In the genomic region with DNA sequence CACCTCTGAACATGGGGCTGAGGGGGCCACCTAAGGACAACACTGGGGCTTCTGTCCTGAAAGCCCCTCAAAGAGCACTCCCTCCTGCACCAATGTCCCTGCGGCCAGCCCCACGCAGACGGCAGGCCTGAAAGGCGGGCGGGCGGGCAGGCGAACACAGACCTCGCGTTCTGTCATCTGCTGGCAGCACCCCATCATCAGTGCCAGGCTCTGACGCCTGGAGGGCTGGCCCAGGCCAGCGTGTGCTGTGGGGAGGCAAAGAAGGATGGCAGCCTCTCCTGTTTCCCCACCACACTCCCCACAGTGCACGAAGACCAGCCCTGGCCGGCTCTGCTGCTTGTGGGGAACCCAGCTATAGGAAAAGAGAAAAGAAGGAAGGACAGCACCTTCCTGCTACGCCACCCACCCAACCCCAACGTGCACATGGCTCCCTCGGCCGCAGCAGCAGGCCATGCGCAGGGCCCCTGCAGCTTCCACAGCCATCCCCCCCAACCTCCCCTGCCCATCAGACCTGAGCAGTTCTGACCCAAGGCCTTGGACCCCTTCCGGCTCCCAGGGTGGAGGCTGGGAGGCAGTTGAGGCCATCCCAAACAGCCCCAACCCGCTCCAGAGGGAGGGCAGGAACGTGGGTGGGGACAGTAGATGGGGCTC, we compare ENCODE assay signal across 11 cellular contexts. TPM values are rescaled to one million over a fixed set of nuclear protein-coding genes. Genes with fewer than 3 reads are reported as not detected.
DNase-seq lines count a peak whose midpoint lies in the region; ATAC-seq, FAIRE-seq and TF ChIP-seq lines count a peak whose summit lies in the region.
"Had no signal": no experiment of that assay in that cellular context is flagged by ENCODE, and none has a peak within 500 bp of the region (broad histone marks: within the 10 kb centered on the region; RNA-seq: fewer than 3 reads in every experiment).

No MANE protein-coding gene starts in this region.

- no peaks in the 10 kb centered on the region for H3K9me3 ChIP-seq in RWPE2 (ENCODE audit: severe bottlenecking)
- H3K9me3 ChIP-seq in esophagus squamous epithelium = no peaks in the 10 kb centered on the region

- H3K4me1 ChIP-seq in RWPE2 (ENCODE audit: insufficient read depth, poor library complexity, severe bottlenecking) (peaks cover 24% of the 10 kb centered on the region), esophagus squamous epithelium (peaks cover 57 to 71% (median 57%) of the 10 kb centered on the region in 3 donors)

- peak; percentile 69 for FAIRE-seq in GM12891 (lab: Jason Lieb, UNC)
- FAIRE-seq in D721Med (lab: Jason Lieb, UNC) = no peak

- H3K4me3 Mint-ChIP-seq in stimulated activated effector memory CD8-positive, alpha-beta T cell treated with anti-CD3 and anti-CD28 coated beads, Interleukin-12 subunit alpha, Interleukin-12 subunit beta, amount 100 ng/mL, for 72 hours = peak overlapping the region; percentile 88

- H3K27ac ChIP-seq in RWPE2 (ENCODE audit: poor library complexity, severe bottlenecking) = peak overlapping the region; percentile 62
- peak overlapping the region; percentile 72 to 91 (median 80) for H3K27ac ChIP-seq in esophagus squamous epithelium
- H3K27ac ChIP-seq: GM23248 had no signal

- 65 to 82% methylated on average over 8 to 11 of the region's 21 CpGs for WGBS in esophagus squamous epithelium, 2 donors

- H3K4me3 ChIP-seq in RWPE2 (ENCODE audit: severe bottlenecking) = no peak overlapping the region
- peak overlapping the region in 1 of 4 donors; percentile 21 for H3K4me3 ChIP-seq in esophagus squamous epithelium
- H3K4me3 ChIP-seq: GM23248 had no signal

- peaks cover 36% of the 10 kb centered on the region for H3K36me3 Mint-ChIP-seq in stimulated activated effector memory CD8-positive, alpha-beta T cell treated with anti-CD3 and anti-CD28 coated beads, Interleukin-12 subunit alpha, Interleukin-12 subunit beta, amount 100 ng/mL, for 72 hours

- no peak for TF ChIP-seq POLR2A in GM12891 (IDR thresholded peaks at IDR 0.05; ENCODE audit: low read depth, low read length)
- no peak for TF ChIP-seq POLR2A in esophagus squamous epithelium (IDR thresholded peaks at IDR 0.05)

- H3K36me3 ChIP-seq in RWPE2 (ENCODE audit: low read depth) (peaks cover 10% of the 10 kb centered on the region), esophagus squamous epithelium (peaks cover 16 to 24% (median 19%) of the 10 kb centered on the region in 3 donors)

- peak overlapping the region; percentile 93 for H3K27ac Mint-ChIP-seq in stimulated activated effector memory CD8-positive, alpha-beta T cell treated with anti-CD3 and anti-CD28 coated beads, Interleukin-12 subunit alpha, Interleukin-12 subunit beta, amount 100 ng/mL, for 72 hours

- H3K4me1 Mint-ChIP-seq in stimulated activated effector memory CD8-positive, alpha-beta T cell treated with anti-CD3 and anti-CD28 coated beads, Interleukin-12 subunit alpha, Interleukin-12 subunit beta, amount 100 ng/mL, for 72 hours = peaks cover 68% of the 10 kb centered on the region

- TF ChIP-seq CTCF in RWPE2 (IDR thresholded peaks at IDR 0.05; ENCODE audit: poor library complexity, severe bottlenecking) (no peak), esophagus squamous epithelium (IDR thresholded peaks at IDR 0.05) (no peak), D721Med (IDR thresholded peaks at IDR 0.05; ENCODE audit: insufficient read depth, missing control alignments) (no peak)

- H3K27me3 ChIP-seq in RWPE2 (ENCODE audit: insufficient read depth, poor library complexity, severe bottlenecking) = no peaks in the 10 kb centered on the region
- H3K27me3 ChIP-seq in esophagus squamous epithelium = no peaks in the 10 kb centered on the region

- ATAC-seq in RWPE2 (ENCODE audit: low read depth) (no peak), HG03460 (IDR thresholded peaks at IDR 0.05; ENCODE audit: unreplicated experiment) (no peak), GM19455 (IDR thresholded peaks at IDR 0.05; ENCODE audit: unreplicated experiment) (no peak)
- ATAC-seq in stimulated activated effector memory CD8-positive, alpha-beta T cell treated with anti-CD3 and anti-CD28 coated beads, Interleukin-12 subunit alpha, Interleukin-12 subunit beta, amount 100 ng/mL, for 72 hours = no peak

- DNase-seq in GM12891 (ENCODE audit: insufficient read length, low spot score) (no peak), RWPE2 (ENCODE audit: low spot score) (no peak), esophagus squamous epithelium (lab: John Stamatoyannopoulos, UW) (no peak), D721Med (ENCODE audit: insufficient read length, low spot score) (no peak)
- no peak for DNase-seq in stimulated activated effector memory CD8-positive, alpha-beta T cell treated with anti-CD3 and anti-CD28 coated beads, Interleukin-12 subunit alpha, Interleukin-12 subunit beta, amount 100 ng/mL, for 72 hours (ENCODE audit: low spot score in 2 of 2)
- DNase-seq: GM23248, NCI-H1092, NCI-H748 treated with DMSO at 0.1 percent for 48 hours had no signal

- intact Hi-C loops in esophagus squamous epithelium (cut with DNase I) = no loop called here

- H3K9me3 Mint-ChIP-seq in stimulated activated effector memory CD8-positive, alpha-beta T cell treated with anti-CD3 and anti-CD28 coated beads, Interleukin-12 subunit alpha, Interleukin-12 subunit beta, amount 100 ng/mL, for 72 hours = no peaks in the 10 kb centered on the region

TF ChIP-seq in GM12891, 5 proteins besides CTCF, POLR2A, EP300 and RAD21:
- TF ChIP-seq SPI1 (IDR thresholded peaks at IDR 0.05; ENCODE audit: low read depth, low read length) (no peak), POLR2AphosphoS5 (IDR thresholded peaks at IDR 0.05; ENCODE audit: low read depth, low read length) (no peak), PAX5 (IDR thresholded peaks at IDR 0.05; ENCODE audit: insufficient read depth, low read length, severe bottlenecking) (no peak), TAF1 (IDR thresholded peaks at IDR 0.05; ENCODE audit: low read depth, low read length) (no peak), POU2F2 (IDR thresholded peaks at IDR 0.05; ENCODE audit: low read depth, low read length) (no peak)

RNA-seq across cellular contexts. Expression of a gene that starts 3.5 kb away (rescaled TPM):
- 24.0 TPM for polyA plus RNA-seq in GM12891 (2012; ENCODE audit: low read depth, missing spikeins)
- total RNA-seq in esophagus squamous epithelium = 10 to 100 TPM; 38.3 to 92.0 (median 63.4) TPM

RNA-seq across cellular contexts. Expression of a gene that starts 10.0 kb away (rescaled TPM):
- polyA plus RNA-seq in GM12891 (2012; ENCODE audit: low read depth, missing spikeins) = 0.36 TPM
- 1 to 10 TPM in 2 of 4 donors, under 1 TPM in 2; under 0.01 to 1.9 (median 0.89) TPM for total RNA-seq in esophagus squamous epithelium

RNA-seq across cellular contexts. Expression of a gene that starts 15.3 kb away (rescaled TPM):
- not detected for polyA plus RNA-seq in GM12891 (2012; ENCODE audit: low read depth, missing spikeins)
- total RNA-seq in esophagus squamous epithelium = not detected
- total RNA-seq: GM23248, omental fat pad had no signal

RNA-seq across cellular contexts. Expression of a gene that starts 36.2 kb away (rescaled TPM):
- 29.2 TPM for polyA plus RNA-seq in GM12891 (2012; ENCODE audit: low read depth, missing spikeins)
- 10 to 100 TPM; 35.4 to 65.0 (median 46.2) TPM for total RNA-seq in esophagus squamous epithelium

RNA-seq across cellular contexts. Expression of a gene that starts 36.7 kb away (rescaled TPM):
- 46.7 TPM for polyA plus RNA-seq in GM12891 (2012; ENCODE audit: low read depth, missing spikeins)
- total RNA-seq in esophagus squamous epithelium = 10 to 100 TPM; 30.2 to 42.6 (median 38.5) TPM
